In genomic region chr3:27752926-27753325, GRCh38 we compare ENCODE assay signal across 24 cellular contexts. TPM values are rescaled to one million over a fixed set of nuclear protein-coding genes. Genes with fewer than 3 reads are reported as not detected.
DNase-seq lines count a peak whose midpoint lies in the region; ATAC-seq, FAIRE-seq and TF ChIP-seq lines count a peak whose summit lies in the region.
"Had no signal": no experiment of that assay in that cellular context is flagged by ENCODE, and none has a peak within 500 bp of the region (broad histone marks: within the 10 kb centered on the region; RNA-seq: fewer than 3 reads in every experiment).

No MANE protein-coding gene starts in this region.

- H3K9me3 ChIP-seq in small intestine (ENCODE audit: control insufficient read depth, low read depth), result no peaks in the 10 kb centered on the region
- H3K9me3 ChIP-seq: esophagus squamous epithelium, thoracic aorta had no signal

- no peak for ATAC-seq in GM23338
- no peak for ATAC-seq in activated CD8-positive, alpha-beta T cell treated with anti-CD3 and anti-CD28 coated beads, Interleukin-2, amount 10 ng/mL, durations not matched to agents 7 days and 5 days
- ATAC-seq: foreskin keratinocyte had no signal

- 0 out of 2 replicates have a peak, but pooled peaks cover 3% of the 10 kb centered on the region for H3K9me2 ChIP-seq in GM23338 (ENCODE audit: insufficient read depth)

- H3K9me3 Mint-ChIP-seq in activated T-cell treated with anti-CD3 and anti-CD28 coated beads, Interleukin-2, amount 50 U/mL, for 24 hours, result peaks cover 11% of the 10 kb centered on the region
- H3K9me3 Mint-ChIP-seq in GM23338, result no peaks in the 10 kb centered on the region
- H3K9me3 Mint-ChIP-seq in activated CD8-positive, alpha-beta T cell treated with anti-CD3 and anti-CD28 coated beads, Interleukin-2, amount 10 ng/mL, durations not matched to agents 7 days and 5 days (ENCODE audit: insufficient read depth), result peaks cover 5% of the 10 kb centered on the region
- H3K9me3 Mint-ChIP-seq: CD4-positive, alpha-beta T cell had no signal

- POLR2A ChIA-PET in activated CD8-positive, alpha-beta T cell treated with anti-CD3 and anti-CD28 coated beads, Interleukin-2, amount 10 ng/mL, durations not matched to agents 7 days and 5 days (lab: Charles Lee), result no interaction called here

- no peak overlapping the region for H3K4me3 Mint-ChIP-seq in activated T-cell treated with anti-CD3 and anti-CD28 coated beads, Interleukin-2, amount 50 U/mL, for 24 hours
- H3K4me3 Mint-ChIP-seq in GM23338, result no peak overlapping the region
- no peak overlapping the region for H3K4me3 Mint-ChIP-seq in activated CD8-positive, alpha-beta T cell treated with anti-CD3 and anti-CD28 coated beads, Interleukin-2, amount 10 ng/mL, durations not matched to agents 7 days and 5 days
- H3K4me3 Mint-ChIP-seq: CD4-positive, alpha-beta T cell; mesothelial cell of epicardium had no signal

- H3K4me1 Mint-ChIP-seq in activated T-cell treated with anti-CD3 and anti-CD28 coated beads, Interleukin-2, amount 50 U/mL, for 24 hours (ENCODE audit: low read depth), result peaks cover 15% of the 10 kb centered on the region
- no peaks in the 10 kb centered on the region for H3K4me1 Mint-ChIP-seq in GM23338
- H3K4me1 Mint-ChIP-seq in activated CD8-positive, alpha-beta T cell treated with anti-CD3 and anti-CD28 coated beads, Interleukin-2, amount 10 ng/mL, durations not matched to agents 7 days and 5 days (ENCODE audit: low read depth), result peaks cover 13% of the 10 kb centered on the region

- 0 out of 2 replicates have a peak overlapping the region, but pooled peaks have one; percentile 32 for H2AFZ ChIP-seq in GM23338

- H3K4me1 ChIP-seq in GM23338 (ENCODE audit: insufficient read depth) (no peaks in the 10 kb centered on the region), small intestine (ENCODE audit: control insufficient read depth in 2 of 2, insufficient read depth in 1 of 2, low read depth in 1 of 2, low read length in 1 of 2) (no peaks in the 10 kb centered on the region)
- H3K4me1 ChIP-seq: esophagus squamous epithelium had no signal

- peak overlapping the region; percentile 30 for H3K27ac Mint-ChIP-seq in activated T-cell treated with anti-CD3 and anti-CD28 coated beads, Interleukin-2, amount 50 U/mL, for 24 hours
- H3K27ac Mint-ChIP-seq in GM23338, result no peak overlapping the region
- peak overlapping the region; percentile 51 for H3K27ac Mint-ChIP-seq in activated CD8-positive, alpha-beta T cell treated with anti-CD3 and anti-CD28 coated beads, Interleukin-2, amount 10 ng/mL, durations not matched to agents 7 days and 5 days
- H3K27ac Mint-ChIP-seq: CD4-positive, alpha-beta T cell; mesothelial cell of epicardium had no signal

- H3K36me3 ChIP-seq in GM23338 (ENCODE audit: insufficient read depth) (no peaks in the 10 kb centered on the region), small intestine (ENCODE audit: control insufficient read depth in 2 of 2, insufficient read depth in 2 of 2, low read length in 2 of 2) (no peaks in the 10 kb centered on the region)
- H3K36me3 ChIP-seq: esophagus squamous epithelium, thoracic aorta had no signal

- H3K27me3 ChIP-seq in GM23338 (ENCODE audit: insufficient read depth) (no peaks in the 10 kb centered on the region), small intestine (ENCODE audit: control insufficient read depth in 2 of 2, insufficient read depth in 2 of 2, low read length in 2 of 2) (no peaks in the 10 kb centered on the region)
- H3K27me3 ChIP-seq: esophagus squamous epithelium, foreskin keratinocyte had no signal

- WGBS in small intestine, 3 donors, result 53 to 89% (median 74%) methylated on average over 1 of the region's 1 CpG

- H3K4me3 ChIP-seq in GM23338 (no peak overlapping the region), small intestine (ENCODE audit: low read depth in 1 of 2, low read length in 2 of 2) (no peak overlapping the region), coronary artery (no peak overlapping the region)
- H3K4me3 ChIP-seq: esophagus squamous epithelium, skin epidermis, thoracic aorta had no signal

- no peaks in the 10 kb centered on the region for H3K27me3 Mint-ChIP-seq in activated T-cell treated with anti-CD3 and anti-CD28 coated beads, Interleukin-2, amount 50 U/mL, for 24 hours
- H3K27me3 Mint-ChIP-seq in GM23338 (ENCODE audit: insufficient read depth, low read depth, poor library complexity), result peaks cover 1% of the 10 kb centered on the region
- no peaks in the 10 kb centered on the region for H3K27me3 Mint-ChIP-seq in activated CD8-positive, alpha-beta T cell treated with anti-CD3 and anti-CD28 coated beads, Interleukin-2, amount 10 ng/mL, durations not matched to agents 7 days and 5 days (ENCODE audit: low read depth)
- H3K27me3 Mint-ChIP-seq: CD4-positive, alpha-beta T cell had no signal

- H3K36me3 Mint-ChIP-seq in activated T-cell treated with anti-CD3 and anti-CD28 coated beads, Interleukin-2, amount 50 U/mL, for 24 hours (ENCODE audit: low read depth), result no peaks in the 10 kb centered on the region
- H3K36me3 Mint-ChIP-seq in GM23338 (ENCODE audit: low read depth), result no peaks in the 10 kb centered on the region
- H3K36me3 Mint-ChIP-seq in activated CD8-positive, alpha-beta T cell treated with anti-CD3 and anti-CD28 coated beads, Interleukin-2, amount 10 ng/mL, durations not matched to agents 7 days and 5 days (ENCODE audit: low read depth), result peaks cover 6% of the 10 kb centered on the region
- H3K36me3 Mint-ChIP-seq: mesothelial cell of epicardium had no signal

- H3K79me2 ChIP-seq in GM23338 (replicated peaks; ENCODE audit: insufficient read depth), result no peaks in the 10 kb centered on the region

- DNase-seq in activated T-cell treated with anti-CD3 and anti-CD28 coated beads, Interleukin-2, amount 50 U/mL, for 24 hours, result no peak
- DNase-seq in activated T-cell treated with anti-CD3 and anti-CD28 coated beads for 4 hours (no peak), GM23338 (ENCODE audit: low spot score) (no peak), small intestine (peak; percentile 7), DMS153 treated with DMSO at 0.1 percent for 48 hours (lab: John Stamatoyannopoulos, UW; ENCODE audit: unreplicated experiment) (no peak), coronary artery (ENCODE audit: low spot score) (no peak)
- DNase-seq in activated CD8-positive, alpha-beta T cell treated with anti-CD3 and anti-CD28 coated beads, Interleukin-2, amount 10 ng/mL, durations not matched to agents 7 days and 5 days, result no peak
- DNase-seq: activated effector memory CD4-positive, alpha-beta T cell treated with anti-CD3 and anti-CD28 coated beads, Interleukin-2, amount 50 U/mL, for 16 hours; CD4-positive, alpha-beta T cell; esophagus squamous epithelium; foreskin keratinocyte; HCEC 1CT; Karpas-422; NCI-H1417 treated with DMSO at 0.1 percent for 48 hours; NCI-H2029 treated with DMSO at 0.1 percent for 48 hours; NCI-H524 treated with DMSO at 0.1 percent for 48 hours; NK-92 treated with Interleukin-12 subunit alpha and Interleukin-12 subunit beta, amount 100 ng/mL, for 24 hours; stimulated activated naive CD4-positive, alpha-beta T cell treated with Interleukin-2 at 50 U/mL for 16 hours had no signal

- H4K20me1 ChIP-seq in GM23338 (replicated peaks; ENCODE audit: insufficient read depth), result no peaks in the 10 kb centered on the region; the same call in 1 of the 2 replicates

- H3K4me2 ChIP-seq in GM23338, result no peak overlapping the region

- no peaks in the 10 kb centered on the region for H3F3A ChIP-seq in GM23338 (replicated peaks; ENCODE audit: low read depth)

- FAIRE-seq in small intestine (lab: Jason Lieb, UNC), result no peak
- FAIRE-seq: TTC549 had no signal

- CTCF ChIA-PET in activated CD8-positive, alpha-beta T cell treated with anti-CD3 and anti-CD28 coated beads, Interleukin-2, amount 10 ng/mL, durations not matched to agents 7 days and 5 days (lab: Charles Lee), result no interaction called here

- TF ChIP-seq CTCF in GM23338 (conservative IDR thresholded peaks at IDR 0.05; ENCODE audit: low read depth in 2 of 2) (no peak), coronary artery (IDR thresholded peaks at IDR 0.05) (no peak)

- no peak overlapping the region for H3K27ac ChIP-seq in GM23338 (ENCODE audit: low read depth)
- H3K27ac ChIP-seq in small intestine (ENCODE audit: low read depth in 1 of 2, low read length in 1 of 2), result no peak overlapping the region
- H3K27ac ChIP-seq in coronary artery, result no peak overlapping the region
- H3K27ac ChIP-seq: esophagus squamous epithelium, foreskin keratinocyte, skin epidermis, thoracic aorta had no signal

RNA-seq across cellular contexts. Expression of gene EOMES, which starts 30.8 kb away (rescaled TPM):
- total RNA-seq in GM23338 (2014; rRNA removed; shearing (Covaris generic)), result 0.10 TPM in 1 of 2 replicates, not detected in the other
- polyA plus RNA-seq in GM23338 (2016; fragmentation: Nextera tagmentation; extraction: Ambion mirVana) (0.10 TPM in 2 replicates), small intestine (under 1 TPM in 1 of 3 donors, not detected in 2; 0.13 TPM)
- total RNA-seq in activated CD8-positive, alpha-beta T cell treated with anti-CD3 and anti-CD28 coated beads, Interleukin-2, amount 10 ng/mL, durations not matched to agents 7 days and 5 days, result 1 to 10 TPM; 2.9 to 3.3 TPM
- total RNA-seq: A673, dermis microvascular lymphatic vessel endothelial cell, mesothelial cell of epicardium had no signal
